ENCODE assay signal across 17 cellular contexts in the genomic region with DNA sequence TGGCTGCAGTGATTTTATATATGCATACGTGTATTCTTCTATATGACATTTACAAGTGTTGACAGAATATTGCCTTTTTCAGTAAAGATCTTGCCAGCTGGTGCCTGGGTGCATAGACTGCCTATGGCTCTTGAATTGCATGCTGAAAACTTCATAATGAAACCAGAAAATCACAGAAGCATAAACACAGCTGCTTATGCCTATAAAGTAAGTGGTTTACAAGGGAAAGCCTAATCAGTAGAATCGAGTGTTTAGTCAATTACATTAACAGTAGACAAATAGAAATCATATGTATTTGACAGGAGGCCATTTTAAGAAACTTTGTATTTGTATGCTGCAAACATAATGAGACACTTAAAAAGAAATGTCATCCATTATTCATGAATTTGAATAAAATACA.
DNase-seq lines count a peak whose midpoint lies in the region; ATAC-seq and TF ChIP-seq lines count a peak whose summit lies in the region.
"Had no signal": no experiment of that assay in that cellular context is flagged by ENCODE, and none has a peak within 500 bp of the region (broad histone marks: within the 10 kb centered on the region; RNA-seq: fewer than 3 reads in every experiment).

No MANE protein-coding gene starts in this region.

- H4K20me1 ChIP-seq in OCI-LY3 (ENCODE audit: insufficient read depth, low read length), result no peaks in the 10 kb centered on the region

- H3K27ac ChIP-seq in OCI-LY3 (ENCODE audit: low read length) (no peak overlapping the region), heart right ventricle (no peak overlapping the region)
- H3K27ac ChIP-seq: C4-2B, epithelial cell of prostate, gastrocnemius medialis, GM23248 had no signal

- peak overlapping the region; percentile 31 for H3K4me2 ChIP-seq in OCI-LY3 (ENCODE audit: low read length)

- H2AFZ ChIP-seq in OCI-LY3 (ENCODE audit: low read depth, low read length), result no peak overlapping the region
- H2AFZ ChIP-seq: GM23248 had no signal

- DNase-seq in LNCaP clone FGC (ENCODE audit: low read depth) (peak; percentile 37), heart right ventricle (no peak), cerebellum (ENCODE audit: low spot score) (no peak), SHP77 (lab: John Stamatoyannopoulos, UW) (no peak)
- DNase-seq: ACHN; dermis blood vessel endothelial cell; gastrocnemius medialis; GM23248; NCI-H446 treated with DMSO at 0.1 percent for 48 hours; SIG-M5; stimulated activated CD4-positive, alpha-beta T cell treated with anti-CD3 and anti-CD28 coated beads, Interleukin-2, amount 100 ng/mL, for 48 hours had no signal

- no peaks in the 10 kb centered on the region for H3K9me3 ChIP-seq in OCI-LY3 (ENCODE audit: insufficient read depth, low read length)
- H3K9me3 ChIP-seq in heart right ventricle, result peaks cover 0 to 5% (median 0%) of the 10 kb centered on the region in 11 donors
- H3K9me3 ChIP-seq: gastrocnemius medialis had no signal

- H3K4me1 ChIP-seq in OCI-LY3 (ENCODE audit: low read length) (peaks cover 12% of the 10 kb centered on the region), heart right ventricle (peaks cover 0 to 11% (median 0%) of the 10 kb centered on the region in 9 donors)
- H3K4me1 ChIP-seq: gastrocnemius medialis had no signal

- H3K4me3 ChIP-seq in LNCaP clone FGC (ENCODE audit: low read depth, low read length) (no peak overlapping the region), OCI-LY3 (ENCODE audit: low read length) (no peak overlapping the region), heart right ventricle (no peak overlapping the region)
- H3K4me3 ChIP-seq: gastrocnemius medialis, GM23248 had no signal

- H3K9ac ChIP-seq in OCI-LY3 (ENCODE audit: low read length), result no peak overlapping the region
- H3K9ac ChIP-seq: GM23248 had no signal

- H3K36me3 ChIP-seq in OCI-LY3 (replicated peaks; ENCODE audit: low read depth, low read length), result no peaks in the 10 kb centered on the region
- H3K36me3 ChIP-seq in heart right ventricle, result no peaks in the 10 kb centered on the region
- H3K36me3 ChIP-seq: gastrocnemius medialis had no signal

- intact Hi-C loops in heart right ventricle (cut with DNase I), result no loop called here

- H3K79me2 ChIP-seq in OCI-LY3 (ENCODE audit: low read length), result no peaks in the 10 kb centered on the region

- 68 to 82% methylated on average over 2 of the region's 2 CpGs for WGBS in heart right ventricle, 2 donors

- ATAC-seq in GM18519 (IDR thresholded peaks at IDR 0.05; ENCODE audit: low FRiP score, unreplicated experiment) (peak; percentile 82), GM21576 (IDR thresholded peaks at IDR 0.05; ENCODE audit: unreplicated experiment) (peak; percentile 71), HG03565 (IDR thresholded peaks at IDR 0.05; ENCODE audit: unreplicated experiment) (no peak), heart right ventricle (no peak)
- ATAC-seq: gastrocnemius medialis had no signal

- H3K27me3 ChIP-seq in OCI-LY3 (ENCODE audit: low read depth, low read length) (no peaks in the 10 kb centered on the region), heart right ventricle (no peaks in the 10 kb centered on the region)
- H3K27me3 ChIP-seq: gastrocnemius medialis had no signal

- TF ChIP-seq CTCF in LNCaP clone FGC (IDR thresholded peaks at IDR 0.05; ENCODE audit: control insufficient read depth, extremely low read depth, insufficient read depth) (no peak), OCI-LY3 (IDR thresholded peaks at IDR 0.05; ENCODE audit: low read depth, low read length) (no peak), heart right ventricle (IDR thresholded peaks at IDR 0.05) (no peak)

Comparison
In these comparisons a context has a peak if more than half of its experiments do, and no peak if none do; other contexts are left out.
1. ATAC-seq: peak in GM18519 (single experiment) and GM21576 (single experiment); none in HG03565 (single experiment) and heart right ventricle (0 of 8).